ENCODE assay signal across 16 cellular contexts in genomic region chr9:130450344-130451003, GRCh38. TPM values are rescaled to one million over a fixed set of nuclear protein-coding genes. Genes with fewer than 3 reads are reported as not detected.
DNase-seq lines count a peak whose midpoint lies in the region; ATAC-seq, FAIRE-seq and TF ChIP-seq lines count a peak whose summit lies in the region.
"Had no signal": no experiment of that assay in that cellular context is flagged by ENCODE, and none has a peak within 500 bp of the region (broad histone marks: within the 10 kb centered on the region; RNA-seq: fewer than 3 reads in every experiment).

No MANE protein-coding gene starts in this region.

- TF ChIP-seq POLR2A in uterus (IDR thresholded peaks at IDR 0.05), result no peak

- WGBS in lung, 2 donors, result 75 to 81% methylated on average over 15 of the region's 15 CpGs

- no peaks in the 10 kb centered on the region for H3K36me3 ChIP-seq in bronchial epithelial cell (ENCODE audit: control insufficient read depth, insufficient read depth, low read length)
- H3K36me3 ChIP-seq in lung (ENCODE audit: control insufficient read depth in 2 of 2, insufficient read depth in 2 of 2, low read length in 2 of 2), result no peaks in the 10 kb centered on the region
- no peaks in the 10 kb centered on the region for H3K36me3 ChIP-seq in uterus
- H3K36me3 ChIP-seq: neutrophil had no signal

- no peak for TF ChIP-seq CTCF in bronchial epithelial cell (IDR thresholded peaks at IDR 0.05; ENCODE audit: insufficient read depth, low read length, severe bottlenecking)
- no peak for TF ChIP-seq CTCF in lung (IDR thresholded peaks at IDR 0.05; ENCODE audit: control extremely low read depth, extremely low read depth)
- no peak for TF ChIP-seq CTCF in uterus (IDR thresholded peaks at IDR 0.05)

- DNase-seq in Right ventricle myocardium inferior (ENCODE audit: missing footprints), result peak; percentile 44
- no peak for DNase-seq in cardiac septum (ENCODE audit: low spot score)
- no peak for DNase-seq in bronchial epithelial cell (ENCODE audit: low read depth)
- no peak for DNase-seq in lung (ENCODE audit: low spot score)
- DNase-seq in uterus, result no peak
- DNase-seq in NCI-H2107 treated with DMSO at 0.1 percent for 48 hours (lab: John Stamatoyannopoulos, UW; ENCODE audit: unreplicated experiment), result no peak
- DNase-seq in NK-92 treated with Interleukin-12 subunit alpha and Interleukin-12 subunit beta, amount 100 ng/mL, for 24 hours (lab: John Stamatoyannopoulos, UW), result no peak
- DNase-seq: activated CD4-positive, alpha-beta memory T cell treated with anti-CD3 and anti-CD28 coated beads for 36 hours; activated effector memory CD4-positive, alpha-beta T cell treated with Interleukin-2 at 50 U/mL for 16 hours; NCI-H510A; RPMI8226; stimulated activated CD4-positive, alpha-beta T cell treated with anti-CD3 and anti-CD28 coated beads, Interleukin-15, amount 100 ng/mL, for 24 hours; T1000 had no signal

- H3K9me3 ChIP-seq in lung (ENCODE audit: control insufficient read depth in 2 of 2, insufficient read depth in 1 of 2, low read length in 1 of 2), result no peaks in the 10 kb centered on the region
- no peaks in the 10 kb centered on the region for H3K9me3 ChIP-seq in uterus
- H3K9me3 ChIP-seq: neutrophil had no signal

- peak; percentile 23 for FAIRE-seq in bronchial epithelial cell (lab: Jason Lieb, UNC)
- FAIRE-seq: GM12891 had no signal

- intact Hi-C loops in Right ventricle myocardium inferior (cut with DNase I) (loop anchor here (5.0 kb wide), 2 partner anchors 127 to 182 kb away; partner anchors contain the start of gene FUBP3), cardiac septum (cut with DNase I) (no loop called here), uterus (cut with DNase I; ENCODE audit: low total_unique reads) (no loop called here)

- no peak for ATAC-seq in Right ventricle myocardium inferior
- ATAC-seq in lung (ENCODE audit: insufficient read depth, low FRiP score), result no peak
- ATAC-seq in HG02610 (IDR thresholded peaks at IDR 0.05; ENCODE audit: unreplicated experiment), result no peak

- H3K27me3 ChIP-seq in bronchial epithelial cell (ENCODE audit: control insufficient read depth, insufficient read depth, low read length) (no peaks in the 10 kb centered on the region), lung (ENCODE audit: control insufficient read depth, insufficient read depth) (no peaks in the 10 kb centered on the region), uterus (no peaks in the 10 kb centered on the region)

- H3K27ac ChIP-seq in lung (ENCODE audit: low read depth in 1 of 2, low read length in 1 of 2), result peak overlapping the region; percentile 13 to 23
- peak overlapping the region; percentile 62 to 72 for H3K27ac ChIP-seq in uterus
- H3K27ac ChIP-seq: neutrophil had no signal

- H3K4me1 ChIP-seq in lung (ENCODE audit: control insufficient read depth in 2 of 2, insufficient read depth in 2 of 2, low read length in 2 of 2) (peaks cover 8 to 47% of the 10 kb centered on the region in 2 donors), uterus (peaks cover 25 to 46% of the 10 kb centered on the region in 2 donors)

- no peak overlapping the region for H3K4me3 ChIP-seq in bronchial epithelial cell (ENCODE audit: low read depth, low read length)
- H3K4me3 ChIP-seq in lung, result no peak overlapping the region
- no peak overlapping the region for H3K4me3 ChIP-seq in uterus

RNA-seq across cellular contexts. Expression of gene ASS1, which starts 5.7 kb away (rescaled TPM):
- total RNA-seq in Right ventricle myocardium inferior (84.8 TPM), cardiac septum (53.7 TPM), bronchial epithelial cell (396 and 415 TPM in 2 replicates), lung (100 to 1,000 TPM in 1 of 2 donors, 10 to 100 TPM in 1; 51.2 to 111 TPM), uterus (100 to 1,000 TPM in 2 of 4 donors, 10 to 100 TPM in 2; 78.4 to 156 (median 105) TPM)
- polyA plus RNA-seq in lung, result 100 to 1,000 TPM; 114 to 165 TPM
